In the genomic region with DNA sequence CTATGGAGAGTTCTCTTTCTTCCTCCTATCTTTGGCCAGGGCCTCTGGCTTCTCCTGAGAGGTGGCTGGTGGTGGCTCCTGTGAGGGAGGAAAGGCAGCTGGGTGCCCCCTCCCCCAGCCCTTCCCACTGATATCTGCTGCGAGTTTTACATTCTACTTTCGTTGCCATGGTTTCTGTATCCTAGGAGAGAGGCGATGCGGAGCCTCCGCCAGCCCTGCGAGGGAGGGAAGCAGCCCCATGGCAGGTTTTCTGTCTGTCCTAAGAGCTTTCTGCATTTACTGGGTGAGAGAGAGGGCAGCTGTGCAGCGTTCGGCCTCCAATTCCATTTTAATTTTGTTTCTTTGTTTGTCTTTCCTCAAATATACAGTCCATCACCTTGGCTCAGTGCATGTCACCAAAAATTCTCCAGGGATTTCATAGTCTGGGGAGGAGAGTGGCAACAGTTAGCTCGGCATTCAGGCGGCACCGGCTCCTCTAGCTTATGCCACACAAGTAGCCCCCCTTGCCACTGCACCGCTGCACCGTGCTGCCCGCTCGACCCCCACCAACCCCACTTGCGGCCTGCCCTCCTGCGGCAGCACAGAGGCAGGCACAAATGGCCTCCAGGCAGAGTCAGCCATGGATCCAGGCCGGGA, we compare ENCODE assay signal across 8 cellular contexts. TPM values are rescaled to one million over a fixed set of nuclear protein-coding genes. Genes with fewer than 3 reads are reported as not detected.
DNase-seq lines count a peak whose midpoint lies in the region; ATAC-seq and TF ChIP-seq lines count a peak whose summit lies in the region.

No MANE protein-coding gene starts in this region.

- in situ Hi-C loops in ACHN (cut with HindIII; ENCODE audit: low pct_ligation_motif_present, low pct_unique_long_range_greater_than_20kb, low sequenced_read_pairs): no loop called here

- TF ChIP-seq CTCF in neural crest cell (conservative IDR thresholded peaks at IDR 0.05): no peak

- H3K4me1 Mint-ChIP-seq in effector memory CD8-positive, alpha-beta T cell (ENCODE audit: low read depth in 2 of 2): peaks cover 61 to 70% of the 10 kb centered on the region in 2 donors
- peaks cover 73% of the 10 kb centered on the region for H3K4me1 Mint-ChIP-seq in neural crest cell

- no peaks in the 10 kb centered on the region for H3K27me3 Mint-ChIP-seq in effector memory CD8-positive, alpha-beta T cell
- peaks cover 2% of the 10 kb centered on the region for H3K27me3 Mint-ChIP-seq in neural crest cell (ENCODE audit: low read depth)

- DNase-seq in ACHN (peak; percentile 46), NT2/D1 (ENCODE audit: low read depth, low spot score) (peak; percentile 58), neural crest cell (ENCODE audit: low read depth, low spot score) (peak; percentile 57)
- DNase-seq in effector memory CD8-positive, alpha-beta T cell: no peak
- no peak for DNase-seq in stimulated activated naive CD4-positive, alpha-beta T cell treated with Interleukin-2 at 50 U/mL for 16 hours (lab: John Stamatoyannopoulos, UW)

- no peak overlapping the region for H3K4me3 ChIP-seq in NT2/D1 (ENCODE audit: insufficient read length, low read depth)

- ATAC-seq in HG02943 (IDR thresholded peaks at IDR 0.05; ENCODE audit: low read depth, unreplicated experiment) (peak; percentile 4), HG03108 (IDR thresholded peaks at IDR 0.05; ENCODE audit: unreplicated experiment) (no peak), GM18867 (IDR thresholded peaks at IDR 0.05; ENCODE audit: unreplicated experiment) (no peak)
- ATAC-seq in effector memory CD8-positive, alpha-beta T cell (replicated peaks): no peak

- H3K36me3 ChIP-seq in NT2/D1 (ENCODE audit: insufficient read depth, insufficient read length, low read length): peaks cover 63% of the 10 kb centered on the region

- peaks cover 60% of the 10 kb centered on the region for H3K36me3 Mint-ChIP-seq in effector memory CD8-positive, alpha-beta T cell (ENCODE audit: insufficient read depth)
- peaks cover 4% of the 10 kb centered on the region for H3K36me3 Mint-ChIP-seq in neural crest cell (ENCODE audit: low read depth)

- no peaks in the 10 kb centered on the region for H3K27me3 ChIP-seq in NT2/D1 (ENCODE audit: insufficient read depth, insufficient read length)

- H3K9me3 Mint-ChIP-seq in effector memory CD8-positive, alpha-beta T cell: no peaks in the 10 kb centered on the region
- no peaks in the 10 kb centered on the region for H3K9me3 Mint-ChIP-seq in neural crest cell

- H3K9me3 ChIP-seq in NT2/D1 (ENCODE audit: insufficient read depth, low read length): no peaks in the 10 kb centered on the region

- no peak overlapping the region for H3K9ac ChIP-seq in NT2/D1 (ENCODE audit: insufficient read length, low read depth)

- H3K4me3 Mint-ChIP-seq in effector memory CD8-positive, alpha-beta T cell: peak overlapping the region; percentile 85 to 88
- peak overlapping the region; percentile 78 for H3K4me3 Mint-ChIP-seq in neural crest cell

- peak overlapping the region; percentile 97 to 98 for H3K27ac Mint-ChIP-seq in effector memory CD8-positive, alpha-beta T cell
- H3K27ac Mint-ChIP-seq in neural crest cell (ENCODE audit: unreplicated experiment): peak overlapping the region; percentile 94

- peaks cover 16% of the 10 kb centered on the region for H3K4me1 ChIP-seq in NT2/D1 (ENCODE audit: insufficient read depth, insufficient read length)

RNA-seq across cellular contexts. Expression of a gene that starts 20.4 kb away (rescaled TPM):
- 32.4 and 36.5 TPM in 2 replicates for total RNA-seq in neural crest cell

Comparison
In these comparisons a context has a peak if more than half of its experiments do, and no peak if none do; other contexts are left out.
1. DNase-seq: peak in ACHN (single experiment), NT2/D1 (single experiment) and neural crest cell (single experiment); none in effector memory CD8-positive, alpha-beta T cell (0 of 3) and stimulated activated naive CD4-positive, alpha-beta T cell treated with Interleukin-2 at 50 U/mL for 16 hours (single experiment).